16 cellular contexts compared by ENCODE assay signal in the genomic region with DNA sequence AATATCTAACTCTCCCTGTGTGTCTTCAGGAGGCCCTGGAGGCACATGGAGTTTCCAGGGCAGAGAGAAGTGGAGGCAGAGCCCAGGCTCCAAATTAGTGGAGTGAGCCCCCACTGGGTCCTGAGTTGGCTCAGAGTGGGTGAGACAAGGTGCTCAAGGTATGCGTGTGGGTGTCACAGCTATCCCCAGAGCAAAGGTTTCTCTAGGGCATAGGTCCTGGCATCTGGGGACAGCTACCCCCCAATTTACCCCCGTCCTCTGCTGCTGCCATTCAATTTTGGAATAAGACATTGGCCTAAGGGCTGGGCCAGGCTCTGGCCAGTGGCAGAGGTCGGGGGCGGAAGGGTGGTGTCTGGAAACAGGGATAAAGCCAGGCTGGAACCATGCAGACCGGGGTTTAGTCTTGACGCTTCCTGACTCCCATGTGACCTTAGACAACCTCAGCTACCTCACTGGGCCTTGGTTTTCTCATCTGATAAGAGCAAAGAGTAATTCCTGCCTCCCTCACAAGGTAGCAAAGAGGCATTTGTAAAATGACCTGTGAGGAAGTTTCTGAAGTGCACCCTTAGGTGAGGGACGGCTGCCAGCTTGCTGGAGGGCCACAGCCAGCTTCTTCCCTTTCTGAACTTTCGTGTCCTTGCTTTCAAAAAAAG.
"Had no signal": no experiment of that assay in that cellular context is flagged by ENCODE, and none has a peak within 500 bp of the region (broad histone marks: within the 10 kb centered on the region; RNA-seq: fewer than 3 reads in every experiment).

No MANE protein-coding gene starts in this region.

- H3K36me3 ChIP-seq: right atrium auricular region, sigmoid colon, upper lobe of left lung, vagina had no signal

- ATAC-seq: esophagus mucosa; left cardiac atrium; left ventricle myocardium superior; naive thymus-derived CD4-positive, alpha-beta T cell had no signal

- H3K27me3 ChIP-seq: dorsolateral prefrontal cortex, right atrium auricular region, sigmoid colon, upper lobe of left lung, vagina had no signal

- H3K9me3 ChIP-seq: right atrium auricular region, sigmoid colon, upper lobe of left lung, vagina had no signal

- DNase-seq: cortex of kidney; dorsolateral prefrontal cortex; effector memory CD4-positive, alpha-beta T cell; left cardiac atrium; left ventricle myocardium superior; mammary epithelial cell; naive thymus-derived CD4-positive, alpha-beta T cell; nephron progenitor cell; sigmoid colon; stimulated activated CD4-positive, alpha-beta T cell treated with anti-CD3 and anti-CD28 coated beads, Interleukin-12 subunit alpha, Interleukin-12 subunit beta, amount 100 ng/mL, for 4 hours; stimulated activated naive CD4-positive, alpha-beta T cell treated with Interleukin-2 at 50 U/mL for 16 hours had no signal

- H3K27ac ChIP-seq: dorsolateral prefrontal cortex, right atrium auricular region, sigmoid colon, skin epidermis, vagina had no signal

- H3K4me3 ChIP-seq: dorsolateral prefrontal cortex, right atrium auricular region, sigmoid colon, skin epidermis, upper lobe of left lung, vagina had no signal

- H3K4me1 ChIP-seq: right atrium auricular region, sigmoid colon, vagina had no signal
